In genomic region chr20:24994470-24995368, GRCh38 we compare ENCODE assay signal across 7 cellular contexts. TPM values are rescaled to one million over a fixed set of nuclear protein-coding genes. Genes with fewer than 3 reads are reported as not detected.
DNase-seq lines count a peak whose midpoint lies in the region; ATAC-seq and TF ChIP-seq lines count a peak whose summit lies in the region.

No MANE protein-coding gene starts in this region.

- H3K4me1 ChIP-seq in foreskin keratinocyte (peaks cover 15% of the 10 kb centered on the region), subcutaneous abdominal adipose tissue (ENCODE audit: control insufficient read depth in 5 of 5, insufficient read depth in 5 of 5, low read length in 5 of 5) (peaks cover 0 to 46% (median 37%) of the 10 kb centered on the region in 5 donors)

- no peaks in the 10 kb centered on the region for H3K9me3 ChIP-seq in subcutaneous abdominal adipose tissue (ENCODE audit: control insufficient read depth in 5 of 5, low read length in 5 of 5)

- H3K27ac ChIP-seq in foreskin keratinocyte: no peak overlapping the region
- no peak overlapping the region for H3K27ac ChIP-seq in subcutaneous abdominal adipose tissue (ENCODE audit: low read depth, low read length)

- TF ChIP-seq CTCF in GM12873 (IDR thresholded peaks at IDR 0.05; ENCODE audit: insufficient read depth, low read depth, low read length, missing control alignments) (peak; percentile 88), foreskin keratinocyte (conservative IDR thresholded peaks at IDR 0.05) (peak; percentile 93)

- peak; percentile 15 for ATAC-seq in foreskin keratinocyte

- DNase-seq in LHCN-M2 (ENCODE audit: low read depth): peak; percentile 76
- DNase-seq in SHP77 (lab: John Stamatoyannopoulos, UW): peak; percentile 81 to 82
- DNase-seq in activated effector memory CD4-positive, alpha-beta T cell treated with anti-CD3 and anti-CD28 coated beads, Interleukin-2, amount 50 U/mL, for 16 hours: peak; percentile 92
- peak in 1 of 2 donors; percentile 47 for DNase-seq in foreskin keratinocyte
- DNase-seq in nucleus accumbens (lab: John Stamatoyannopoulos, UW): peak in 54 of 56 donors; percentile 30 to 97 (median 85)

- H3K9ac ChIP-seq in subcutaneous abdominal adipose tissue (ENCODE audit: low read length in 5 of 5): peak overlapping the region in 1 of 5 donors; percentile 18

- H3K36me3 ChIP-seq in subcutaneous abdominal adipose tissue (ENCODE audit: control insufficient read depth in 5 of 5, insufficient read depth in 5 of 5, low read length in 5 of 5): no peaks in the 10 kb centered on the region

- H3K27me3 ChIP-seq in foreskin keratinocyte (peaks cover 16% of the 10 kb centered on the region), subcutaneous abdominal adipose tissue (ENCODE audit: control insufficient read depth in 5 of 5, insufficient read depth in 4 of 5, low read length in 5 of 5) (peaks cover 0 to 4% (median 0%) of the 10 kb centered on the region in 5 donors)

- H3K4me3 ChIP-seq in subcutaneous abdominal adipose tissue (ENCODE audit: low read depth in 1 of 5, low read length in 5 of 5): peak overlapping the region; percentile 24 to 49 (median 37)

RNA-seq across cellular contexts. Expression of gene APMAP, which starts 2.2 kb away (rescaled TPM):
- total RNA-seq in LHCN-M2 (2014; rRNA removed) (126 and 127 TPM in 2 replicates), foreskin keratinocyte (67.8 and 70.8 TPM in 2 replicates)
- 90.6 TPM for polyA plus RNA-seq in LHCN-M2 (2012)
- polyA plus RNA-seq in foreskin keratinocyte: 62.4 and 67.2 TPM in 2 replicates

RNA-seq across cellular contexts. Expression of gene CST7, which starts 45.6 kb away (rescaled TPM):
- total RNA-seq in LHCN-M2 (2014; rRNA removed): not detected in 2 replicates
- polyA plus RNA-seq in LHCN-M2 (2012): not detected
- total RNA-seq in foreskin keratinocyte: not detected in 2 replicates
- polyA plus RNA-seq in foreskin keratinocyte: not detected in 2 replicates
